ENCODE assay signal across 11 cellular contexts in the genomic region with DNA sequence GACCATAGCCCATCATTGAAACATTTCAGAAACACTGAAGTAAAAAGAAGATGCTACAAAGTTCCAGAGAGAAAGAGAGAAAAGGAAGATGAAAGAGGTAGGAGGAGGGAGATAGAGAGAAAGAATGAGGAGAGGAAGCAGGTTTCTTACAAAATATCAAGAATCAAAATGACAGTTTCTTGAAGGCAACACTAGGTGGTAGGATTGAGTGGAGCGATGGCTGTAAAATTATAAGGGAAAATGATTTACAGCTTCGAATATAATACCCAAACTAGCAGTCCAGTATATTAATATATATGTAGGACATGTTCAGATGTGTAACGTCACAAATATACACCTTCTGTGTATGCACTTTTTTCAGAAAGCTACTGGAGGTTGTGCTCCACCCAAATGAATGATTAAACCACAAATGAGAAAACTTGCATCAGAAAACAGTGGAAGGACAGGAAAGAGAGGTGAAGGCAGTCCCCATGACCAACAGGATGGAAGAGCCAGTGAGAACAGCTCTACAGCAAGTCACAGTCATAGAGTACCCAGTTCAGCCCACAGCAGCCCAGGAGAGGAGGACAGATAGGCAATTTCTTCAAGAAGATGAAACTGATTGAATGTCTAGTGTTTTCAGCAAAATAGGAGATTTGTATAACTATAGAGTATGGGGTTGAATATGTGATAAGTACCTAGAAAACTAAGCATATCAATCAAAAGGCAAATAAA.
DNase-seq lines count a peak whose midpoint lies in the region; ATAC-seq lines count a peak whose summit lies in the region.
"Had no signal": no experiment of that assay in that cellular context is flagged by ENCODE, and none has a peak within 500 bp of the region (broad histone marks: within the 10 kb centered on the region; RNA-seq: fewer than 3 reads in every experiment).

No MANE protein-coding gene starts in this region.

- H3K36me3 ChIP-seq in BLaER1 = no peaks in the 10 kb centered on the region

- DNase-seq in T-helper 2 cell treated with Interferon-gamma antibody and Interleukin-4, amounts not matched to agents 5 μg/mL and 100 μg/mL, for 36 hours (ENCODE audit: low spot score) = no peak
- DNase-seq in iris pigment epithelial cell (ENCODE audit: low read depth) (peak; percentile 8), NOMO-1 treated with DMSO at 0.1 percent for 48 hours (lab: John Stamatoyannopoulos, UW; ENCODE audit: unreplicated experiment) (no peak), hypothalamus (lab: John Stamatoyannopoulos, UW) (no peak), NCI-H345 treated with DMSO at 0.1 percent for 48 hours (lab: John Stamatoyannopoulos, UW; ENCODE audit: unreplicated experiment) (no peak)
- no peak for DNase-seq in stimulated activated CD4-positive, alpha-beta T cell treated with anti-CD3 and anti-CD28 coated beads, Interleukin-2, amount 100 ng/mL, for 48 hours
- DNase-seq: effector memory CD4-positive, alpha-beta T cell; NCI-H69; small intestine had no signal

- peaks cover 15% of the 10 kb centered on the region for H3K4me1 ChIP-seq in BLaER1

- H3K9me3 Mint-ChIP-seq in T-helper 2 cell treated with Interferon-gamma antibody and Interleukin-4, amounts not matched to agents 5 μg/mL and 100 μg/mL, for 36 hours = no peaks in the 10 kb centered on the region

- H3K27ac ChIP-seq in BLaER1 = no peak overlapping the region

- H3K4me1 Mint-ChIP-seq in T-helper 2 cell treated with Interferon-gamma antibody and Interleukin-4, amounts not matched to agents 5 μg/mL and 100 μg/mL, for 36 hours (ENCODE audit: low read depth) = peaks cover 64% of the 10 kb centered on the region

- H3K27me3 Mint-ChIP-seq in T-helper 2 cell treated with Interferon-gamma antibody and Interleukin-4, amounts not matched to agents 5 μg/mL and 100 μg/mL, for 36 hours (ENCODE audit: low read depth) = peaks cover 11% of the 10 kb centered on the region

- no peaks in the 10 kb centered on the region for H3K9me3 ChIP-seq in BLaER1

- peak overlapping the region; percentile 41 for H3K4me3 Mint-ChIP-seq in T-helper 2 cell treated with Interferon-gamma antibody and Interleukin-4, amounts not matched to agents 5 μg/mL and 100 μg/mL, for 36 hours

- H4K20me1 ChIP-seq in BLaER1 = no peaks in the 10 kb centered on the region

- H3K4me2 ChIP-seq in BLaER1 = peak overlapping the region; percentile 27; the same call in 1 of the 2 replicates

- H3K36me3 Mint-ChIP-seq in T-helper 2 cell treated with Interferon-gamma antibody and Interleukin-4, amounts not matched to agents 5 μg/mL and 100 μg/mL, for 36 hours (ENCODE audit: low read depth) = peaks cover 4% of the 10 kb centered on the region

- H3K9ac ChIP-seq in BLaER1 = no peak overlapping the region

- H3K27ac Mint-ChIP-seq in T-helper 2 cell treated with Interferon-gamma antibody and Interleukin-4, amounts not matched to agents 5 μg/mL and 100 μg/mL, for 36 hours = peak overlapping the region; percentile 85

- H3K4me3 ChIP-seq in BLaER1 = no peak overlapping the region

- ATAC-seq in GM18502 (IDR thresholded peaks at IDR 0.05; ENCODE audit: poor library complexity, unreplicated experiment) = peak; percentile 37

- no peaks in the 10 kb centered on the region for H3K27me3 ChIP-seq in BLaER1
